9 cellular contexts compared by ENCODE assay signal in genomic region chr14:100586153-100586519, GRCh38. TPM values are rescaled to one million over a fixed set of nuclear protein-coding genes. Genes with fewer than 3 reads are reported as not detected.
DNase-seq lines count a peak whose midpoint lies in the region; ATAC-seq and TF ChIP-seq lines count a peak whose summit lies in the region.
"Had no signal": no experiment of that assay in that cellular context is flagged by ENCODE, and none has a peak within 500 bp of the region (broad histone marks: within the 10 kb centered on the region; RNA-seq: fewer than 3 reads in every experiment).

No MANE protein-coding gene starts in this region.

- CTCF ChIA-PET in MCF 10A (lab: Yijun Ruan, JAX): no interaction called here

- ATAC-seq in activated T-cell treated with anti-CD3 and anti-CD28 coated beads, Interleukin-2, amount 50 U/mL, for 4 hours: no peak
- peak; percentile 9 for ATAC-seq in left lobe of liver
- ATAC-seq: gastroesophageal sphincter had no signal

- 31% methylated on average over 16 of the region's 16 CpGs for WGBS in thymus

- no peak overlapping the region for H3K27ac ChIP-seq in thymus (ENCODE audit: low read depth)
- H3K27ac ChIP-seq: gastroesophageal sphincter had no signal

- H3K27me3 ChIP-seq in thymus (ENCODE audit: control insufficient read depth, insufficient read depth): peaks cover 42% of the 10 kb centered on the region

- no TSS peak for BruUV-seq in MCF 10A (replicated peaks; lab: Mats Ljungman, UMichigan)

- H3K36me3 Mint-ChIP-seq in activated T-cell treated with anti-CD3 and anti-CD28 coated beads, Interleukin-2, amount 50 U/mL, for 4 hours (ENCODE audit: insufficient read depth): no peaks in the 10 kb centered on the region
- H3K36me3 Mint-ChIP-seq in MCF 10A (ENCODE audit: insufficient read depth, unreplicated experiment): peaks cover 6% of the 10 kb centered on the region

- POLR2A ChIA-PET in MCF 10A (lab: Yijun Ruan, JAX): interaction anchor here (0.5 kb wide), 1 partner anchor 1041 kb away, joined by 4 read pairs; no protein-coding TSS in a partner anchor

- DNase-seq in activated T-cell treated with anti-CD3 and anti-CD28 coated beads, Interleukin-2, amount 50 U/mL, for 4 hours: no peak
- DNase-seq in activated T-cell treated with anti-CD3 and anti-CD28 coated beads, Interleukin-2, amount 50 U/mL, for 48 hours: no peak
- DNase-seq in MCF 10A (ENCODE audit: unreplicated experiment) (no peak), left lobe of liver (ENCODE audit: low spot score) (no peak), dedifferentiated amniotic fluid mesenchymal stem cell (ENCODE audit: extremely low spot score) (no peak), NCI-H748 (lab: John Stamatoyannopoulos, UW; ENCODE audit: unreplicated experiment) (no peak), middle frontal gyrus (ENCODE audit: extremely low spot score, low spot score) (no peak)

- no peaks in the 10 kb centered on the region for H3K36me3 ChIP-seq in thymus (ENCODE audit: control insufficient read depth, insufficient read depth)
- H3K36me3 ChIP-seq: gastroesophageal sphincter had no signal

- peaks cover 22% of the 10 kb centered on the region for H3K27me3 Mint-ChIP-seq in activated T-cell treated with anti-CD3 and anti-CD28 coated beads, Interleukin-2, amount 50 U/mL, for 4 hours (ENCODE audit: low read depth)
- no peaks in the 10 kb centered on the region for H3K27me3 Mint-ChIP-seq in MCF 10A (ENCODE audit: insufficient read depth, unreplicated experiment)

- peak overlapping the region; percentile 64 for H3K4me3 Mint-ChIP-seq in activated T-cell treated with anti-CD3 and anti-CD28 coated beads, Interleukin-2, amount 50 U/mL, for 4 hours
- H3K4me3 Mint-ChIP-seq in MCF 10A (ENCODE audit: unreplicated experiment): peak overlapping the region; percentile 70

- H3K9me3 ChIP-seq in thymus (ENCODE audit: control insufficient read depth): no peaks in the 10 kb centered on the region
- H3K9me3 ChIP-seq: gastroesophageal sphincter had no signal

- intact Hi-C loops in MCF 10A (cut with micrococcal nuclease): no loop called here

- H3K9me3 Mint-ChIP-seq in activated T-cell treated with anti-CD3 and anti-CD28 coated beads, Interleukin-2, amount 50 U/mL, for 4 hours: no peaks in the 10 kb centered on the region
- no peaks in the 10 kb centered on the region for H3K9me3 Mint-ChIP-seq in MCF 10A (ENCODE audit: unreplicated experiment)

- H3K4me1 Mint-ChIP-seq in activated T-cell treated with anti-CD3 and anti-CD28 coated beads, Interleukin-2, amount 50 U/mL, for 4 hours (ENCODE audit: low read depth): peaks cover 3% of the 10 kb centered on the region
- no peaks in the 10 kb centered on the region for H3K4me1 Mint-ChIP-seq in MCF 10A (ENCODE audit: insufficient read depth, unreplicated experiment)

- no peak overlapping the region for H3K27ac Mint-ChIP-seq in MCF 10A (ENCODE audit: low read depth, unreplicated experiment)

- TF ChIP-seq CTCF in MCF 10A (IDR thresholded peaks at IDR 0.05; ENCODE audit: unreplicated experiment): no peak

- H3K4me3 ChIP-seq in thymus (ENCODE audit: low read length): peak overlapping the region; percentile 45

- H3K4me1 ChIP-seq in thymus (ENCODE audit: control insufficient read depth, insufficient read depth, low read length): no peaks in the 10 kb centered on the region

RNA-seq across cellular contexts. Expression of gene BEGAIN, which starts 1.1 kb away (rescaled TPM):
- total RNA-seq in activated T-cell treated with anti-CD3 and anti-CD28 coated beads, Interleukin-2, amount 50 U/mL, for 4 hours: 1 to 10 TPM in 2 of 3 donors, under 1 TPM in 1; 0.53 to 3.9 (median 2.0) TPM
- total RNA-seq in MCF 10A (2022): 3.6 and 7.0 TPM in 2 replicates
- total RNA-seq in left lobe of liver: 0.70 TPM
- 1.0 TPM for polyA plus RNA-seq in thymus
